In the genomic region with DNA sequence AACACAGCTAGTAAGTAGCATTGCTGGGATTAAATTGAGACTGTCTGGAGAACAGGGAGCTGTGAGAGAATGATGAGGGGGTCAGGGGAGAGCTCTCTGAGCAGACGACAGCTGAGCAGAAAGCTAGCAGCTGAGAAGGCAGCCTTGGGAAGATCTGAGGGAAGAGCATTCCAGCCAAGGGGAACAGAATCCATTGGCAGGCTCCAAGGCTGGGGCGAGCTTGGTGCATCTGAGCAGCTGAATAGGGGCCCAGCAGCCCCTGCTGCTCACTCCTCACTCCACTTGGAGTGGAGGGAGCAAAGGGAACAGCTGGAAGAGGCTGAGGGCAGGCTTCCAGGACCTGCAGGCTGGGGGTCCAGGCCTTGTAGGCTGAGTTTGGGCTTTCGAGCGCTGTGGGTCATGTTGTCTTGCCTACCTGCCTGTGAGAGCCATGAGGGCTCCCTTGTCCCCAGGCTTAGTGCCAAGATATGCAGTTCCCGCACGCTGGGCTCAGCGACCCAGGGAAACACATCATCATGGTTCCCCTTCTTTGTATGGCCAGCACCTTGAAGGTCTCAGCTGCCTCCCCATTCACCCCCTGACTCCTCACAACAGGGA, we compare ENCODE assay signal across 19 cellular contexts. TPM values are rescaled to one million over a fixed set of nuclear protein-coding genes. Genes with fewer than 3 reads are reported as not detected.
DNase-seq lines count a peak whose midpoint lies in the region; ATAC-seq and TF ChIP-seq lines count a peak whose summit lies in the region.
"Had no signal": no experiment of that assay in that cellular context is flagged by ENCODE, and none has a peak within 500 bp of the region (broad histone marks: within the 10 kb centered on the region; RNA-seq: fewer than 3 reads in every experiment).

No MANE protein-coding gene starts in this region.

- intact Hi-C loops in heart right ventricle (cut with DNase I), result loop anchor here in 1 of 10 donors (1.0 kb wide), 1 partner anchor 27 kb away; no protein-coding TSS in a partner anchor
- intact Hi-C loops in MCF 10A (cut with micrococcal nuclease), result no loop called here

- peaks cover 13 to 24% (median 18%) of the 10 kb centered on the region in 11 experiments for H3K9me3 ChIP-seq in BLaER1 treated with 17β-estradiol and CSF1 and Interleukin-3, amounts not matched to agents 10 nM and 100 nM (replicated peaks in 1 of 11)
- H3K9me3 ChIP-seq in heart right ventricle (peaks cover 0 to 11% (median 5%) of the 10 kb centered on the region in 11 donors), osteoblast (ENCODE audit: low read depth, low read length) (no peaks in the 10 kb centered on the region)

- TF ChIP-seq CTCF in heart right ventricle (IDR thresholded peaks at IDR 0.05) (no peak), osteoblast (IDR thresholded peaks at IDR 0.05; ENCODE audit: extremely low read depth, low read depth, low read length) (no peak), MCF 10A (IDR thresholded peaks at IDR 0.05; ENCODE audit: unreplicated experiment) (no peak)

- peak in 6 of 8 donors; percentile 6 to 58 (median 44) for ATAC-seq in heart right ventricle
- no peak for ATAC-seq in HG03378 (IDR thresholded peaks at IDR 0.05; ENCODE audit: unreplicated experiment)
- ATAC-seq: stimulated activated naive B cell treated with anti-CD40 and anti-IgM and Interleukin-4, amounts not matched to agents 10 μg/mL and 1 μg/mL and 100 μg/mL, for 72 hours had no signal

- H3K36me3 ChIP-seq in BLaER1 treated with 17β-estradiol and CSF1 and Interleukin-3, amounts not matched to agents 10 nM and 100 nM, result peaks cover 0 to 26% (median 0%) of the 10 kb centered on the region in 11 experiments; a peak in 3 of 22 replicates
- H3K36me3 ChIP-seq in heart right ventricle, result no peaks in the 10 kb centered on the region
- H3K36me3 ChIP-seq in osteoblast (ENCODE audit: insufficient read depth, low read length), result no peaks in the 10 kb centered on the region
- H3K36me3 ChIP-seq: SJSA1 had no signal

- H3K4me3 Mint-ChIP-seq in MCF 10A (ENCODE audit: unreplicated experiment), result no peak overlapping the region
- H3K4me3 Mint-ChIP-seq: CD4-positive, alpha-beta T cell; nephron progenitor cell; stimulated activated naive B cell treated with anti-CD40 and anti-IgM and Interleukin-4, amounts not matched to agents 10 μg/mL and 1 μg/mL and 100 μg/mL, for 72 hours had no signal

- H3K4me1 ChIP-seq in BLaER1 treated with 17β-estradiol and CSF1 and Interleukin-3, amounts not matched to agents 10 nM and 100 nM, result peaks cover 0 to 34% (median 14%) of the 10 kb centered on the region in 10 experiments; a peak in 15 of 20 replicates
- H3K4me1 ChIP-seq in heart right ventricle (peaks cover 0 to 47% (median 21%) of the 10 kb centered on the region in 9 donors), osteoblast (ENCODE audit: insufficient read depth, low read length) (no peaks in the 10 kb centered on the region)
- H3K4me1 ChIP-seq: SJSA1 had no signal

- H3K27ac ChIP-seq in BLaER1 treated with 17β-estradiol and CSF1 and Interleukin-3, amounts not matched to agents 10 nM and 100 nM, result peak overlapping the region in 4 of 11 experiments; percentile 8 to 36 (median 21); a peak in 5 of 22 replicates
- H3K27ac ChIP-seq in heart right ventricle (peak overlapping the region; percentile 49 to 88 (median 78)), osteoblast (ENCODE audit: low read depth, low read length) (no peak overlapping the region)
- H3K27ac ChIP-seq: SJSA1 had no signal

- no peaks in the 10 kb centered on the region for H4K20me1 ChIP-seq in BLaER1 treated with 17β-estradiol and CSF1 and Interleukin-3, amounts not matched to agents 10 nM and 100 nM
- no peaks in the 10 kb centered on the region for H4K20me1 ChIP-seq in osteoblast (ENCODE audit: insufficient read depth, low read length)

- no peak overlapping the region for H3K9ac ChIP-seq in BLaER1 treated with 17β-estradiol and CSF1 and Interleukin-3, amounts not matched to agents 10 nM and 100 nM

- no peaks in the 10 kb centered on the region for H3K79me2 ChIP-seq in osteoblast (ENCODE audit: insufficient read depth, low read length)

- no peaks in the 10 kb centered on the region for H3K36me3 Mint-ChIP-seq in MCF 10A (ENCODE audit: insufficient read depth, unreplicated experiment)
- H3K36me3 Mint-ChIP-seq: stimulated activated naive B cell treated with anti-CD40 and anti-IgM and Interleukin-4, amounts not matched to agents 10 μg/mL and 1 μg/mL and 100 μg/mL, for 72 hours had no signal

- H3K4me2 ChIP-seq in BLaER1 treated with 17β-estradiol and CSF1 and Interleukin-3, amounts not matched to agents 10 nM and 100 nM, result peak overlapping the region in 7 of 11 experiments; percentile 30 to 76 (median 64); a peak in 12 of 22 replicates
- H3K4me2 ChIP-seq in osteoblast (ENCODE audit: insufficient read depth, low read length), result no peak overlapping the region

- H2AFZ ChIP-seq in osteoblast (ENCODE audit: low read length), result no peak overlapping the region

- H3K27me3 ChIP-seq in BLaER1 treated with 17β-estradiol and CSF1 and Interleukin-3, amounts not matched to agents 10 nM and 100 nM, result no peaks in the 10 kb centered on the region
- H3K27me3 ChIP-seq in heart right ventricle (no peaks in the 10 kb centered on the region), osteoblast (ENCODE audit: insufficient read depth, low read length) (no peaks in the 10 kb centered on the region)

- H3K4me3 ChIP-seq in BLaER1 treated with 17β-estradiol and CSF1 and Interleukin-3, amounts not matched to agents 10 nM and 100 nM, result no peak overlapping the region
- H3K4me3 ChIP-seq in heart right ventricle, result peak overlapping the region in 1 of 10 donors; percentile 11
- no peak overlapping the region for H3K4me3 ChIP-seq in osteoblast (ENCODE audit: insufficient read depth, low read length)
- H3K4me3 ChIP-seq: SJSA1 had no signal

- H3K27me3 Mint-ChIP-seq in MCF 10A (ENCODE audit: insufficient read depth, unreplicated experiment), result no peaks in the 10 kb centered on the region
- H3K27me3 Mint-ChIP-seq: CD4-positive, alpha-beta T cell had no signal

- peak; percentile 80 for DNase-seq in NCI-H82 (lab: John Stamatoyannopoulos, UW)
- DNase-seq in heart right ventricle, result no peak
- DNase-seq in osteoblast (ENCODE audit: insufficient read length, low spot score, missing footprints), result peak; percentile 36
- no peak for DNase-seq in NCI-H345 (lab: John Stamatoyannopoulos, UW)
- DNase-seq in MCF 10A (ENCODE audit: unreplicated experiment), result no peak
- DNase-seq in stimulated activated naive CD4-positive, alpha-beta T cell (lab: John Stamatoyannopoulos, UW), result no peak
- DNase-seq: CD4-positive, alpha-beta T cell; central memory CD4-positive, alpha-beta T cell; DMS79; effector CD4-positive, alpha-beta T cell; mesendoderm; NCI-H2081; NCI-H510A; nephron progenitor cell; stimulated activated naive B cell treated with anti-CD40 and anti-IgM and Interleukin-4, amounts not matched to agents 10 μg/mL and 1 μg/mL and 100 μg/mL, for 72 hours; trophoblast cell had no signal

- CTCF ChIA-PET in MCF 10A (lab: Yijun Ruan, JAX), result interaction anchor here (0.6 to 2.0 kb wide), 4 partner anchors 9 to 378 kb away, joined by 3 to 4 read pairs (median 3); no protein-coding TSS in a partner anchor

- no peaks in the 10 kb centered on the region for H3K4me1 Mint-ChIP-seq in MCF 10A (ENCODE audit: insufficient read depth, unreplicated experiment)
- H3K4me1 Mint-ChIP-seq: stimulated activated naive B cell treated with anti-CD40 and anti-IgM and Interleukin-4, amounts not matched to agents 10 μg/mL and 1 μg/mL and 100 μg/mL, for 72 hours had no signal

- H3K27ac Mint-ChIP-seq in MCF 10A (ENCODE audit: low read depth, unreplicated experiment), result no peak overlapping the region
- H3K27ac Mint-ChIP-seq: CD4-positive, alpha-beta T cell; nephron progenitor cell; stimulated activated naive B cell treated with anti-CD40 and anti-IgM and Interleukin-4, amounts not matched to agents 10 μg/mL and 1 μg/mL and 100 μg/mL, for 72 hours had no signal

- POLR2A ChIA-PET in MCF 10A (lab: Yijun Ruan, JAX), result interaction anchor here (1.2 kb wide), 1 partner anchor 16 kb away, joined by 3 read pairs; no protein-coding TSS in a partner anchor

- no TSS peak for BruUV-seq in MCF 10A (replicated peaks; lab: Mats Ljungman, UMichigan)

- H3K9me3 Mint-ChIP-seq in MCF 10A (ENCODE audit: unreplicated experiment), result no peaks in the 10 kb centered on the region

- WGBS in heart right ventricle, 2 donors, result 37 to 48% methylated on average over 7 of the region's 7 CpGs

RNA-seq across cellular contexts. Expression of gene ACOT11, which starts 10.5 kb away (rescaled TPM):
- total RNA-seq in heart right ventricle (10 to 100 TPM; 25.8 to 77.2 (median 59.4) TPM), osteoblast (2.9 and 3.8 TPM in 2 replicates), MCF 10A (2022) (4.5 and 5.3 TPM in 2 replicates)
- polyA plus RNA-seq in heart right ventricle, result 10 to 100 TPM; 33.0 to 44.8 TPM

Comparison
In these comparisons a context has a peak if more than half of its experiments do, and no peak if none do; other contexts are left out.
1. DNase-seq: peak in NCI-H82 (single experiment) and osteoblast (single experiment); none in heart right ventricle (0 of 2), NCI-H345 (single experiment), MCF 10A (single experiment) and stimulated activated naive CD4-positive, alpha-beta T cell (0 of 6).